ENCODE assay signal across 1 cellular context in the genomic region with DNA sequence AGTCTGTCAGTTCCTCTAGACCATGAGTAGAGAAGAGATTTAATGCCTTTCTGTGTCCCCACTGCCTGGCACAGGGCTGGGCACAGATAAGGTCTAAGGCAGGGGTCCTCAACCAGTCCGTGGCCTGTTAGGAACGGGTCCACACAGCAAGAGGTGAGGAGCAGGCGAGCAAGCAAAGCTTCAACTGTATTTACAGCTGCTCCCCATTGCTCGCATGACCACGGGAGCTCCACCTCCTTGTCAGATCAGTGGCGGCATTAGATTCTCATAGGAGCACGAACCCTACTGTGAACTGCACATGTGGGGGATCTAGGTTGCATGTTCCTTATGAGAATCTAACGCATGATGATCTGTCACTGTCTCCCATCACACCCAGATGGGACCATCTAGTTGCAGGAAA.
TF ChIP-seq lines count a peak whose summit lies in the region.

No MANE protein-coding gene starts in this region.

TF ChIP-seq in HCT116, 20 proteins besides CTCF, POLR2A, EP300 and RAD21 (continued from another document):
- TF ChIP-seq, protein P1, sequence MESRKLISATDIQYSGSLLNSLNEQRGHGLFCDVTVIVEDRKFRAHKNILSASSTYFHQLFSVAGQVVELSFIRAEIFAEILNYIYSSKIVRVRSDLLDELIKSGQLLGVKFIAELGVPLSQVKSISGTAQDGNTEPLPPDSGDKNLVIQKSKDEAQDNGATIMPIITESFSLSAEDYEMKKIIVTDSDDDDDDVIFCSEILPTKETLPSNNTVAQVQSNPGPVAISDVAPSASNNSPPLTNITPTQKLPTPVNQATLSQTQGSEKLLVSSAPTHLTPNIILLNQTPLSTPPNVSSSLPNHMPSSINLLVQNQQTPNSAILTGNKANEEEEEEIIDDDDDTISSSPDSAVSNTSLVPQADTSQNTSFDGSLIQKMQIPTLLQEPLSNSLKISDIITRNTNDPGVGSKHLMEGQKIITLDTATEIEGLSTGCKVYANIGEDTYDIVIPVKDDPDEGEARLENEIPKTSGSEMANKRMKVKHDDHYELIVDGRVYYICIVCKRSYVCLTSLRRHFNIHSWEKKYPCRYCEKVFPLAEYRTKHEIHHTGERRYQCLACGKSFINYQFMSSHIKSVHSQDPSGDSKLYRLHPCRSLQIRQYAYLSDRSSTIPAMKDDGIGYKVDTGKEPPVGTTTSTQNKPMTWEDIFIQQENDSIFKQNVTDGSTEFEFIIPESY (IDR thresholded peaks at IDR 0.05; ENCODE audit: extremely low read depth, insufficient replicate concordance, low read length), result no peak
- TF ChIP-seq ZNF274 (IDR thresholded peaks at IDR 0.05; ENCODE audit: low read depth, low read length), result no peak
TF ChIP-seq in HCT116: peak in this region for 0.
